In the genomic region with DNA sequence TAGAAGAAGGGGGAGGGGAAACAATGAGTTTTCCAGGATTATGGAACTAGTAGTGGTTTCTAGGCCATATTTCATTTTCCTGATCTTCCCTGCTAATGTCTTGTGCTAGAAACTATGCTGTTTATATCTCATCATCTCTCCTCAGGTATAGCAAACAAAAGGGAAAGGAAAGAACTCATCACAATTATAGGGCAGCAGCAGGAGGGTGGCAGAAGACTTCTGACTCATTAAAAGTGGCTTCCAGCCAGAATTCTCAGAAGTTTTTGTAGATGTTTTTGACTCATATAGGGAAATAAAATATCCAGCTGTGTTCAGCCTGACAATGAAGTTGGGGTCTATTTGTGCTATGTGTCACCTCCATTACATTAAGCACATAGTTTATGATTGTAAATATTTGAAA, we compare ENCODE assay signal across 8 cellular contexts. TPM values are rescaled to one million over a fixed set of nuclear protein-coding genes. Genes with fewer than 3 reads are reported as not detected.
DNase-seq lines count a peak whose midpoint lies in the region; ATAC-seq, FAIRE-seq and TF ChIP-seq lines count a peak whose summit lies in the region.

No MANE protein-coding gene starts in this region.

- H3K27me3 ChIP-seq in HUES48 (ENCODE audit: control insufficient read depth, insufficient read depth, low read length) = peaks cover 6% of the 10 kb centered on the region; the same call in 1 of the 2 replicates
- H3K27me3 ChIP-seq in left lung = no peaks in the 10 kb centered on the region
- H3K27me3 ChIP-seq in dorsolateral prefrontal cortex = no peaks in the 10 kb centered on the region

- TF ChIP-seq CTCF in left lung (IDR thresholded peaks at IDR 0.05) = no peak
- TF ChIP-seq CTCF in dorsolateral prefrontal cortex (IDR thresholded peaks at IDR 0.05 in 54 of 56, conservative IDR thresholded peaks at IDR 0.05 in 2 of 56; ENCODE audit: low read depth in 1 of 56, partially characterized antibody in 56 of 56) = no peak
- no peak for TF ChIP-seq CTCF in kidney (IDR thresholded peaks at IDR 0.05; ENCODE audit: borderline replicate concordance, extremely low read depth, insufficient read depth)

- H3K36me3 ChIP-seq in HUES48 (ENCODE audit: control insufficient read depth, insufficient read depth, low read length) (no peaks in the 10 kb centered on the region), left lung (peaks cover 0 to 4% of the 10 kb centered on the region in 2 donors), kidney (ENCODE audit: control insufficient read depth in 1 of 2, insufficient read depth in 2 of 2, low read length in 2 of 2) (no peaks in the 10 kb centered on the region)

- H3K9me3 ChIP-seq in HUES48 (ENCODE audit: control insufficient read depth, insufficient read depth, low read length) = no peaks in the 10 kb centered on the region
- H3K9me3 ChIP-seq in left lung = no peaks in the 10 kb centered on the region
- H3K9me3 ChIP-seq in kidney (ENCODE audit: control insufficient read depth in 1 of 2, low read length in 2 of 2) = no peaks in the 10 kb centered on the region

- H3K9me3 Mint-ChIP-seq in activated naive CD8-positive, alpha-beta T cell (ENCODE audit: low read depth) = no peaks in the 10 kb centered on the region

- intact Hi-C loops in left lung (cut with DNase I) (loop anchor here in 1 of 2 donors (10.0 kb wide), 1 partner anchor 320 kb away; no protein-coding TSS in a partner anchor), dorsolateral prefrontal cortex (cut with DNase I) (loop anchor here in 1 of 2 donors (10.0 kb wide), 1 partner anchor 230 kb away; no protein-coding TSS in a partner anchor), kidney (cut with DNase I) (loop anchor here (10.0 kb wide), 1 partner anchor 340 kb away; no protein-coding TSS in a partner anchor)

- no peak for FAIRE-seq in kidney (lab: Jason Lieb, UNC)

- peaks cover 2% of the 10 kb centered on the region for H3K36me3 Mint-ChIP-seq in activated naive CD8-positive, alpha-beta T cell

- DNase-seq in GM03348 (ENCODE audit: low spot score) = peak; percentile 16
- no peak for DNase-seq in left lung
- no peak for DNase-seq in dorsolateral prefrontal cortex
- DNase-seq in kidney = no peak
- DNase-seq in islet precursor cell = no peak

- H3K4me1 ChIP-seq in HUES48 (ENCODE audit: control insufficient read depth, insufficient read depth, low read length) (peaks cover 73% of the 10 kb centered on the region), left lung (peaks cover 47 to 76% of the 10 kb centered on the region in 2 donors), kidney (ENCODE audit: control insufficient read depth in 1 of 2, insufficient read depth in 1 of 2, low read depth in 1 of 2, low read length in 2 of 2) (peaks cover 8 to 22% of the 10 kb centered on the region in 2 donors)

- no peak overlapping the region for H3K4me3 ChIP-seq in HUES48 (ENCODE audit: low read depth, low read length)
- H3K4me3 ChIP-seq in left lung = peak overlapping the region; percentile 10 to 80
- H3K4me3 ChIP-seq in dorsolateral prefrontal cortex = peak overlapping the region in 4 of 59 donors; percentile 4 to 19 (median 6)
- no peak overlapping the region for H3K4me3 ChIP-seq in kidney (ENCODE audit: low read length in 2 of 2)

- H3K9ac ChIP-seq in HUES48 (ENCODE audit: low read depth, low read length) (no peak overlapping the region), kidney (ENCODE audit: low read length in 2 of 2) (no peak overlapping the region)

- H3K27me3 Mint-ChIP-seq in activated naive CD8-positive, alpha-beta T cell = no peaks in the 10 kb centered on the region

- H3K27ac Mint-ChIP-seq in activated naive CD8-positive, alpha-beta T cell = peak overlapping the region; percentile 96

- peaks cover 40% of the 10 kb centered on the region for H3K4me1 Mint-ChIP-seq in activated naive CD8-positive, alpha-beta T cell (ENCODE audit: low read depth)

- peak overlapping the region; percentile 84 for H3K4me3 Mint-ChIP-seq in activated naive CD8-positive, alpha-beta T cell

- peak overlapping the region; percentile 22 for H3K27ac ChIP-seq in HUES48 (ENCODE audit: low read depth, low read length)
- H3K27ac ChIP-seq in left lung = peak overlapping the region; percentile 97 to 98
- peak overlapping the region in 15 of 59 donors; percentile 5 to 62 (median 21) for H3K27ac ChIP-seq in dorsolateral prefrontal cortex
- H3K27ac ChIP-seq in kidney (ENCODE audit: low read depth in 2 of 2, low read length in 2 of 2) = no peak overlapping the region

- ATAC-seq in left lung (peak; percentile 38), GM21515 (IDR thresholded peaks at IDR 0.05; ENCODE audit: unreplicated experiment) (no peak)

RNA-seq across cellular contexts. Expression of gene AHR, which starts 6.5 kb away (rescaled TPM):
- total RNA-seq in left lung = 100 to 1,000 TPM; 163 to 200 TPM
- 10 to 100 TPM in 119 of 120 experiments, 1 to 10 TPM in 1; 7.8 to 51.4 (median 18.7) TPM for total RNA-seq in dorsolateral prefrontal cortex
- 101 TPM for total RNA-seq in kidney
- 3.0 TPM for polyA plus RNA-seq in kidney (ENCODE audit: insufficient read depth, low read depth, low replicate concordance)

Comparison
In these comparisons a context has a peak if more than half of its experiments do, and no peak if none do; other contexts are left out.
1. H3K27ac ChIP-seq: peak in HUES48 (single experiment) and left lung (2 of 2); none in kidney (0 of 2).
2. H3K4me3 ChIP-seq: peak in left lung (2 of 2); none in HUES48 (single experiment) and kidney (0 of 2).